12 cellular contexts compared by ENCODE assay signal in genomic region chr2:190651413-190651812, GRCh38. TPM values are rescaled to one million over a fixed set of nuclear protein-coding genes. Genes with fewer than 3 reads are reported as not detected.
DNase-seq lines count a peak whose midpoint lies in the region; ATAC-seq, FAIRE-seq and TF ChIP-seq lines count a peak whose summit lies in the region.
"Had no signal": no experiment of that assay in that cellular context is flagged by ENCODE, and none has a peak within 500 bp of the region (broad histone marks: within the 10 kb centered on the region; RNA-seq: fewer than 3 reads in every experiment).

No MANE protein-coding gene starts in this region.

- H3K9me3 Mint-ChIP-seq in activated naive CD4-positive, alpha-beta T cell treated with anti-CD3 and anti-CD28 coated beads, Interleukin-2, amount 50 U/mL, for 24 hours = no peaks in the 10 kb centered on the region

- TF ChIP-seq CTCF in PC-9 (conservative IDR thresholded peaks at IDR 0.05) = no peak
- no peak for TF ChIP-seq CTCF in dorsolateral prefrontal cortex (IDR thresholded peaks at IDR 0.05 in 54 of 56, conservative IDR thresholded peaks at IDR 0.05 in 2 of 56; ENCODE audit: low read depth in 1 of 56, partially characterized antibody in 56 of 56)

- H3K4me1 Mint-ChIP-seq in activated naive CD4-positive, alpha-beta T cell treated with anti-CD3 and anti-CD28 coated beads, Interleukin-2, amount 50 U/mL, for 24 hours = peaks cover 35% of the 10 kb centered on the region

- H3K9me2 ChIP-seq in PC-9 (ENCODE audit: insufficient read depth) = no peaks in the 10 kb centered on the region

- H3K4me2 ChIP-seq in PC-9 = peak overlapping the region; percentile 96

- H3K27ac ChIP-seq in PC-9 (no peak overlapping the region), dorsolateral prefrontal cortex (peak overlapping the region in 13 of 59 donors; percentile 11 to 97 (median 94)), skin epidermis (peak overlapping the region in 12 of 21 experiments; percentile 23 to 99 (median 96))

- H3K4me1 ChIP-seq in PC-9 (replicated peaks; ENCODE audit: insufficient read depth) = peaks cover 13% of the 10 kb centered on the region

- peaks cover 37% of the 10 kb centered on the region for H3K79me2 ChIP-seq in PC-9 (ENCODE audit: low read depth)

- H3K9me3 ChIP-seq in PC-9 (ENCODE audit: insufficient read depth, low read depth) = no peaks in the 10 kb centered on the region
- H3K9me3 ChIP-seq: BE2C had no signal

- peaks cover 2% of the 10 kb centered on the region for H3K36me3 Mint-ChIP-seq in activated naive CD4-positive, alpha-beta T cell treated with anti-CD3 and anti-CD28 coated beads, Interleukin-2, amount 50 U/mL, for 24 hours

- BruUV-seq in PC-9 (replicated peaks; lab: Mats Ljungman, UMichigan) = no TSS peak

- no peaks in the 10 kb centered on the region for H3K36me3 ChIP-seq in PC-9 (ENCODE audit: low read depth)
- H3K36me3 ChIP-seq: BE2C had no signal

- H4K20me1 ChIP-seq in PC-9 (ENCODE audit: insufficient read depth) = no peaks in the 10 kb centered on the region

- H2AFZ ChIP-seq in PC-9 = no peak overlapping the region

- H3K4me3 Mint-ChIP-seq in activated naive CD4-positive, alpha-beta T cell treated with anti-CD3 and anti-CD28 coated beads, Interleukin-2, amount 50 U/mL, for 24 hours = peak overlapping the region; percentile 98

- POLR2A ChIA-PET in PC-9 (lab: Charles Lee; ENCODE audit: unreplicated experiment) = no interaction called here

- no peaks in the 10 kb centered on the region for H3K27me3 Mint-ChIP-seq in activated naive CD4-positive, alpha-beta T cell treated with anti-CD3 and anti-CD28 coated beads, Interleukin-2, amount 50 U/mL, for 24 hours

- CTCF ChIA-PET in PC-9 (lab: Charles Lee) = no interaction called here

- ATAC-seq in HG03354 (IDR thresholded peaks at IDR 0.05; ENCODE audit: poor library complexity, severe bottlenecking, unreplicated experiment) = no peak
- ATAC-seq: Panc1 had no signal

- FAIRE-seq in frontal cortex (lab: Jason Lieb, UNC) = no peak

- DNase-seq in activated naive CD4-positive, alpha-beta T cell treated with Interleukin-2 at 50 U/mL for 16 hours = no peak
- no peak for DNase-seq in PC-9
- DNase-seq in dorsolateral prefrontal cortex = no peak
- no peak for DNase-seq in iPS-NIHi7 (ENCODE audit: extremely low spot score)
- no peak for DNase-seq in frontal cortex (ENCODE audit: low spot score in 2 of 2)
- DNase-seq: BE2C; cerebellar nuclear complex; stimulated activated CD4-positive, alpha-beta T cell treated with anti-CD3 and anti-CD28 coated beads, Interleukin-12 subunit alpha, Interleukin-12 subunit beta, amount 100 ng/mL, for 4 hours had no signal

- H3K27ac Mint-ChIP-seq in activated naive CD4-positive, alpha-beta T cell treated with anti-CD3 and anti-CD28 coated beads, Interleukin-2, amount 50 U/mL, for 24 hours = peak overlapping the region; percentile 82

- H3K4me3 ChIP-seq in PC-9 (no peak overlapping the region; the same call in 1 of the 2 replicates), dorsolateral prefrontal cortex (peak overlapping the region in 37 of 59 donors; percentile 3 to 92 (median 83)), skin epidermis (peak overlapping the region in 4 of 7 experiments; percentile 57 to 98 (median 78))

- H3F3A ChIP-seq in PC-9 (ENCODE audit: insufficient read depth, low read depth) = peaks cover 12% of the 10 kb centered on the region; the same call in 1 of the 2 replicates

- H3K27me3 ChIP-seq in PC-9 (ENCODE audit: insufficient read depth, low read depth) = no peaks in the 10 kb centered on the region
- no peaks in the 10 kb centered on the region for H3K27me3 ChIP-seq in dorsolateral prefrontal cortex
- H3K27me3 ChIP-seq: BE2C had no signal

- intact Hi-C loops in PC-9 (cut with micrococcal nuclease; ENCODE audit: unreplicated experiment) = no loop called here
- intact Hi-C loops in dorsolateral prefrontal cortex (cut with DNase I) = no loop called here

RNA-seq across cellular contexts. Expression of gene NAB1, which starts 2.5 kb away (rescaled TPM):
- 17.0 and 22.9 TPM in 2 replicates for total RNA-seq in PC-9 (2021)
- 100 to 1,000 TPM in 1 of 120 experiments, 10 to 100 TPM in 119; 42.6 to 115 (median 62.1) TPM for total RNA-seq in dorsolateral prefrontal cortex
- total RNA-seq in frontal cortex = 57.5 TPM
